1 cellular context compared by ENCODE assay signal in genomic region chr2:171089489-171089888, GRCh38.
TF ChIP-seq lines count a peak whose summit lies in the region.

No MANE protein-coding gene starts in this region.

TF ChIP-seq in HepG2, 621 proteins besides CTCF, POLR2A, EP300 and RAD21 (continued from another document and continues in another):
- TF ChIP-seq, protein P1, sequence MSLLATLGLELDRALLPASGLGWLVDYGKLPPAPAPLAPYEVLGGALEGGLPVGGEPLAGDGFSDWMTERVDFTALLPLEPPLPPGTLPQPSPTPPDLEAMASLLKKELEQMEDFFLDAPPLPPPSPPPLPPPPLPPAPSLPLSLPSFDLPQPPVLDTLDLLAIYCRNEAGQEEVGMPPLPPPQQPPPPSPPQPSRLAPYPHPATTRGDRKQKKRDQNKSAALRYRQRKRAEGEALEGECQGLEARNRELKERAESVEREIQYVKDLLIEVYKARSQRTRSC (CRISPR knock-in tag; IDR thresholded peaks at IDR 0.05; ENCODE audit: low read depth), result no peak
- no peak for TF ChIP-seq GZF1 (CRISPR knock-in tag; IDR thresholded peaks at IDR 0.05)
- TF ChIP-seq ZNF441 (CRISPR knock-in tag; IDR thresholded peaks at IDR 0.05; ENCODE audit: borderline replicate concordance), result no peak
- TF ChIP-seq, protein P2, sequence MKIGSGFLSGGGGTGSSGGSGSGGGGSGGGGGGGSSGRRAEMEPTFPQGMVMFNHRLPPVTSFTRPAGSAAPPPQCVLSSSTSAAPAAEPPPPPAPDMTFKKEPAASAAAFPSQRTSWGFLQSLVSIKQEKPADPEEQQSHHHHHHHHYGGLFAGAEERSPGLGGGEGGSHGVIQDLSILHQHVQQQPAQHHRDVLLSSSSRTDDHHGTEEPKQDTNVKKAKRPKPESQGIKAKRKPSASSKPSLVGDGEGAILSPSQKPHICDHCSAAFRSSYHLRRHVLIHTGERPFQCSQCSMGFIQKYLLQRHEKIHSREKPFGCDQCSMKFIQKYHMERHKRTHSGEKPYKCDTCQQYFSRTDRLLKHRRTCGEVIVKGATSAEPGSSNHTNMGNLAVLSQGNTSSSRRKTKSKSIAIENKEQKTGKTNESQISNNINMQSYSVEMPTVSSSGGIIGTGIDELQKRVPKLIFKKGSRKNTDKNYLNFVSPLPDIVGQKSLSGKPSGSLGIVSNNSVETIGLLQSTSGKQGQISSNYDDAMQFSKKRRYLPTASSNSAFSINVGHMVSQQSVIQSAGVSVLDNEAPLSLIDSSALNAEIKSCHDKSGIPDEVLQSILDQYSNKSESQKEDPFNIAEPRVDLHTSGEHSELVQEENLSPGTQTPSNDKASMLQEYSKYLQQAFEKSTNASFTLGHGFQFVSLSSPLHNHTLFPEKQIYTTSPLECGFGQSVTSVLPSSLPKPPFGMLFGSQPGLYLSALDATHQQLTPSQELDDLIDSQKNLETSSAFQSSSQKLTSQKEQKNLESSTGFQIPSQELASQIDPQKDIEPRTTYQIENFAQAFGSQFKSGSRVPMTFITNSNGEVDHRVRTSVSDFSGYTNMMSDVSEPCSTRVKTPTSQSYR (CRISPR knock-in tag; IDR thresholded peaks at IDR 0.05; ENCODE audit: borderline replicate concordance), result no peak
- peak; percentile 75; the same call in 1 of the 2 replicates for TF ChIP-seq FOXA3 (CRISPR knock-in tag; IDR thresholded peaks at IDR 0.05)
- no peak for TF ChIP-seq ZNF737 (CRISPR knock-in tag; IDR thresholded peaks at IDR 0.05; ENCODE audit: borderline replicate concordance)
- TF ChIP-seq ZNF530 (CRISPR knock-in tag; IDR thresholded peaks at IDR 0.05; ENCODE audit: low read depth), result no peak
- no peak for TF ChIP-seq FIP1L1 (IDR thresholded peaks at IDR 0.05; ENCODE audit: borderline replicate concordance, insufficient read depth, low read depth, low read length)
- TF ChIP-seq RXRB (CRISPR knock-in tag; IDR thresholded peaks at IDR 0.05; ENCODE audit: borderline replicate concordance), result peak; percentile 48; the same call in 1 of the 2 replicates
- TF ChIP-seq ZNF75D (CRISPR knock-in tag; IDR thresholded peaks at IDR 0.05; ENCODE audit: borderline replicate concordance), result no peak
- TF ChIP-seq KDM6A (CRISPR knock-in tag; IDR thresholded peaks at IDR 0.05; ENCODE audit: low read depth), result no peak
- no peak for TF ChIP-seq ZNF563 (CRISPR knock-in tag; IDR thresholded peaks at IDR 0.05)
- TF ChIP-seq MYC (CRISPR knock-in tag; IDR thresholded peaks at IDR 0.05; ENCODE audit: borderline replicate concordance), result no peak
- TF ChIP-seq HDAC1 (CRISPR knock-in tag; IDR thresholded peaks at IDR 0.05), result 0 out of 2 replicates have a peak, but pooled peaks have one; percentile 25
- no peak for TF ChIP-seq HCFC1 (IDR thresholded peaks at IDR 0.05; ENCODE audit: low read depth, low read length)
- no peak for TF ChIP-seq TBX2 (CRISPR knock-in tag; IDR thresholded peaks at IDR 0.05; ENCODE audit: borderline replicate concordance)
- TF ChIP-seq PAWR (CRISPR knock-in tag; IDR thresholded peaks at IDR 0.05; ENCODE audit: borderline replicate concordance), result no peak
- TF ChIP-seq FUBP1 (CRISPR knock-in tag; IDR thresholded peaks at IDR 0.05; ENCODE audit: borderline replicate concordance), result no peak
- peak; percentile 25; the same call in 1 of the 2 replicates for TF ChIP-seq ZNF816 (CRISPR knock-in tag; IDR thresholded peaks at IDR 0.05; ENCODE audit: borderline replicate concordance)
- no peak for TF ChIP-seq NFRKB (IDR thresholded peaks at IDR 0.05)
- TF ChIP-seq ZFP1 (CRISPR knock-in tag; IDR thresholded peaks at IDR 0.05), result no peak
- no peak for TF ChIP-seq ZNF567 (CRISPR knock-in tag; IDR thresholded peaks at IDR 0.05; ENCODE audit: borderline replicate concordance)
- TF ChIP-seq ZNF33A (CRISPR knock-in tag; IDR thresholded peaks at IDR 0.05; ENCODE audit: borderline replicate concordance), result no peak
- 0 out of 2 replicates have a peak, but pooled peaks have one; percentile 23 for TF ChIP-seq POLR2AphosphoS5 (IDR thresholded peaks at IDR 0.05; ENCODE audit: low read depth, low read length)
- TF ChIP-seq SIX1 (CRISPR knock-in tag; IDR thresholded peaks at IDR 0.05; ENCODE audit: borderline replicate concordance), result peak; percentile 96
- no peak for TF ChIP-seq SAFB2 (CRISPR knock-in tag; IDR thresholded peaks at IDR 0.05; ENCODE audit: borderline replicate concordance, low read depth)
- no peak for TF ChIP-seq BRCA1 (CRISPR knock-in tag; IDR thresholded peaks at IDR 0.05)
- TF ChIP-seq ISL2 (CRISPR knock-in tag; IDR thresholded peaks at IDR 0.05), result peak; percentile 48; the same call in 1 of the 2 replicates
- no peak for TF ChIP-seq ZNF687 (CRISPR knock-in tag; IDR thresholded peaks at IDR 0.05)
- TF ChIP-seq, protein P3, sequence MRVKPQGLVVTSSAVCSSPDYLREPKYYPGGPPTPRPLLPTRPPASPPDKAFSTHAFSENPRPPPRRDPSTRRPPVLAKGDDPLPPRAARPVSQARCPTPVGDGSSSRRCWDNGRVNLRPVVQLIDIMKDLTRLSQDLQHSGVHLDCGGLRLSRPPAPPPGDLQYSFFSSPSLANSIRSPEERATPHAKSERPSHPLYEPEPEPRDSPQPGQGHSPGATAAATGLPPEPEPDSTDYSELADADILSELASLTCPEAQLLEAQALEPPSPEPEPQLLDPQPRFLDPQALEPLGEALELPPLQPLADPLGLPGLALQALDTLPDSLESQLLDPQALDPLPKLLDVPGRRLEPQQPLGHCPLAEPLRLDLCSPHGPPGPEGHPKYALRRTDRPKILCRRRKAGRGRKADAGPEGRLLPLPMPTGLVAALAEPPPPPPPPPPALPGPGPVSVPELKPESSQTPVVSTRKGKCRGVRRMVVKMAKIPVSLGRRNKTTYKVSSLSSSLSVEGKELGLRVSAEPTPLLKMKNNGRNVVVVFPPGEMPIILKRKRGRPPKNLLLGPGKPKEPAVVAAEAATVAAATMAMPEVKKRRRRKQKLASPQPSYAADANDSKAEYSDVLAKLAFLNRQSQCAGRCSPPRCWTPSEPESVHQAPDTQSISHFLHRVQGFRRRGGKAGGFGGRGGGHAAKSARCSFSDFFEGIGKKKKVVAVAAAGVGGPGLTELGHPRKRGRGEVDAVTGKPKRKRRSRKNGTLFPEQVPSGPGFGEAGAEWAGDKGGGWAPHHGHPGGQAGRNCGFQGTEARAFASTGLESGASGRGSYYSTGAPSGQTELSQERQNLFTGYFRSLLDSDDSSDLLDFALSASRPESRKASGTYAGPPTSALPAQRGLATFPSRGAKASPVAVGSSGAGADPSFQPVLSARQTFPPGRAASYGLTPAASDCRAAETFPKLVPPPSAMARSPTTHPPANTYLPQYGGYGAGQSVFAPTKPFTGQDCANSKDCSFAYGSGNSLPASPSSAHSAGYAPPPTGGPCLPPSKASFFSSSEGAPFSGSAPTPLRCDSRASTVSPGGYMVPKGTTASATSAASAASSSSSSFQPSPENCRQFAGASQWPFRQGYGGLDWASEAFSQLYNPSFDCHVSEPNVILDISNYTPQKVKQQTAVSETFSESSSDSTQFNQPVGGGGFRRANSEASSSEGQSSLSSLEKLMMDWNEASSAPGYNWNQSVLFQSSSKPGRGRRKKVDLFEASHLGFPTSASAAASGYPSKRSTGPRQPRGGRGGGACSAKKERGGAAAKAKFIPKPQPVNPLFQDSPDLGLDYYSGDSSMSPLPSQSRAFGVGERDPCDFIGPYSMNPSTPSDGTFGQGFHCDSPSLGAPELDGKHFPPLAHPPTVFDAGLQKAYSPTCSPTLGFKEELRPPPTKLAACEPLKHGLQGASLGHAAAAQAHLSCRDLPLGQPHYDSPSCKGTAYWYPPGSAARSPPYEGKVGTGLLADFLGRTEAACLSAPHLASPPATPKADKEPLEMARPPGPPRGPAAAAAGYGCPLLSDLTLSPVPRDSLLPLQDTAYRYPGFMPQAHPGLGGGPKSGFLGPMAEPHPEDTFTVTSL (CRISPR knock-in tag; IDR thresholded peaks at IDR 0.05; ENCODE audit: borderline replicate concordance), result peak; percentile 33; the same call in 1 of the 2 replicates
- TF ChIP-seq ZNF24 (IDR thresholded peaks at IDR 0.05), result no peak
- no peak for TF ChIP-seq BORCS8-MEF2B (CRISPR knock-in tag; IDR thresholded peaks at IDR 0.05)
- 0 out of 2 replicates have a peak, but pooled peaks have one; percentile 46 for TF ChIP-seq NCOA2 (CRISPR knock-in tag; IDR thresholded peaks at IDR 0.05)
- TF ChIP-seq IKZF1 (IDR thresholded peaks at IDR 0.05), result no peak
- TF ChIP-seq NCOA5 (CRISPR knock-in tag; IDR thresholded peaks at IDR 0.05), result no peak
- TF ChIP-seq ARID5B (CRISPR knock-in tag; IDR thresholded peaks at IDR 0.05), result peak; percentile 56; the same call in 1 of the 2 replicates
- peak; percentile 53 for TF ChIP-seq PBX2 (CRISPR knock-in tag; IDR thresholded peaks at IDR 0.05)
- no peak for TF ChIP-seq ADNP (CRISPR knock-in tag; IDR thresholded peaks at IDR 0.05)
- no peak; the same call in 1 of the 2 replicates for TF ChIP-seq NFYC (CRISPR knock-in tag; IDR thresholded peaks at IDR 0.05)
- no peak for TF ChIP-seq SCMH1 (CRISPR knock-in tag; IDR thresholded peaks at IDR 0.05; ENCODE audit: borderline replicate concordance)
- TF ChIP-seq ZNF740 (CRISPR knock-in tag; IDR thresholded peaks at IDR 0.05), result no peak
